17 cellular contexts compared by ENCODE assay signal in the genomic region with DNA sequence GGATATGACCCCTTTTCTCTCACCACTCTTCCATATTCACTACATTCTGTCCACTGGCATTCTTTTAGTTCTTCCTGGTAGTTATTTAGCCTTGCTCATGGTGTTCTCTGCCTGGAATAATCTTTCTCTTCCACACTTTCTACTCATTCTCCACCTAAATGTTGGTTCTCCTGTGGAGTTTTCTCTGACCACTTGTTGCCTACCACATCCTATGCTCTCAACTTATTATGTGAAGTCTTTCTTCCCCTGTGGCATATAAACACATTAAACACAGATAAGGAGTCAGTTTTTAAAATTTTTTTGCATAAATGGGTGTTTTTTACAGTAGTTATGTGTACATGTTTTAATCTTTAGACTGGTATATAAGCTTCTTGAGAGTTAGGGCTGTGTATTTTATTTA. TPM values are rescaled to one million over a fixed set of nuclear protein-coding genes. Genes with fewer than 3 reads are reported as not detected.
DNase-seq lines count a peak whose midpoint lies in the region; ATAC-seq and TF ChIP-seq lines count a peak whose summit lies in the region.
"Had no signal": no experiment of that assay in that cellular context is flagged by ENCODE, and none has a peak within 500 bp of the region (broad histone marks: within the 10 kb centered on the region; RNA-seq: fewer than 3 reads in every experiment).

No MANE protein-coding gene starts in this region.

- H3K27me3 ChIP-seq in mammary epithelial cell (ENCODE audit: insufficient read depth, low read length) = no peaks in the 10 kb centered on the region
- H3K27me3 ChIP-seq: testis, vagina had no signal

- intact Hi-C loops in mammary epithelial cell (cut with micrococcal nuclease) (loop anchor here (5.0 kb wide), 1 partner anchor 305 kb away; no protein-coding TSS in a partner anchor), MCF 10A (cut with micrococcal nuclease) (loop anchor here (10.0 kb wide), 1 partner anchor 458 kb away; no protein-coding TSS in a partner anchor)

- H3K4me1 ChIP-seq in mammary epithelial cell (ENCODE audit: insufficient read depth, low read length) = peaks cover 14% of the 10 kb centered on the region

- H3K36me3 Mint-ChIP-seq in MCF 10A (ENCODE audit: insufficient read depth, unreplicated experiment) (peaks cover 12% of the 10 kb centered on the region), T-cell (no peaks in the 10 kb centered on the region), memory B cell (no peaks in the 10 kb centered on the region)
- H3K36me3 Mint-ChIP-seq in stimulated activated effector memory CD8-positive, alpha-beta T cell treated with anti-CD3 and anti-CD28 coated beads, Interleukin-12 subunit alpha, Interleukin-12 subunit beta, amount 100 ng/mL, for 72 hours = peaks cover 27% of the 10 kb centered on the region

- H3K36me3 ChIP-seq in mammary epithelial cell (ENCODE audit: insufficient read depth, low read length) = no peaks in the 10 kb centered on the region
- H3K36me3 ChIP-seq: vagina had no signal

- H3K4me2 ChIP-seq in mammary epithelial cell (ENCODE audit: insufficient read depth, low read depth, low read length) = no peak overlapping the region
- H3K4me2 ChIP-seq: GM23338 had no signal

- H3K27me3 Mint-ChIP-seq in MCF 10A (ENCODE audit: insufficient read depth, unreplicated experiment) (no peaks in the 10 kb centered on the region), T-cell (no peaks in the 10 kb centered on the region), memory B cell (no peaks in the 10 kb centered on the region)

- DNase-seq in mammary epithelial cell (no peak), MCF 10A (ENCODE audit: unreplicated experiment) (no peak), T-cell (no peak), memory B cell (ENCODE audit: low spot score in 2 of 2) (no peak), RKO (ENCODE audit: low spot score) (no peak)
- no peak for DNase-seq in stimulated activated effector memory CD8-positive, alpha-beta T cell treated with anti-CD3 and anti-CD28 coated beads, Interleukin-12 subunit alpha, Interleukin-12 subunit beta, amount 100 ng/mL, for 72 hours (ENCODE audit: low spot score in 2 of 2)
- no peak for DNase-seq in stimulated activated CD4-positive, alpha-beta T cell treated with anti-CD3 and anti-CD28 coated beads, Interleukin-2, amount 100 ng/mL, for 48 hours
- DNase-seq in stimulated activated CD4-positive, alpha-beta T cell treated with anti-CD3 and anti-CD28 coated beads, Interleukin-15, amount 100 ng/mL, for 24 hours = no peak
- DNase-seq: cortex of kidney had no signal

- peaks cover 34% of the 10 kb centered on the region for H3K4me1 Mint-ChIP-seq in MCF 10A (ENCODE audit: insufficient read depth, unreplicated experiment)
- H3K4me1 Mint-ChIP-seq in T-cell = peaks cover 25 to 40% (median 38%) of the 10 kb centered on the region in 3 donors
- H3K4me1 Mint-ChIP-seq in memory B cell = peaks cover 35% of the 10 kb centered on the region
- peaks cover 44% of the 10 kb centered on the region for H3K4me1 Mint-ChIP-seq in stimulated activated effector memory CD8-positive, alpha-beta T cell treated with anti-CD3 and anti-CD28 coated beads, Interleukin-12 subunit alpha, Interleukin-12 subunit beta, amount 100 ng/mL, for 72 hours

- dilution Hi-C loops in mammary epithelial cell (cut with HindIII; ENCODE audit: low sequenced_read_pairs) = no loop called here

- H3K4me3 Mint-ChIP-seq in MCF 10A (ENCODE audit: unreplicated experiment) (no peak overlapping the region), T-cell (peak overlapping the region in 1 of 3 donors; percentile 14), memory B cell (no peak overlapping the region)
- no peak overlapping the region for H3K4me3 Mint-ChIP-seq in stimulated activated effector memory CD8-positive, alpha-beta T cell treated with anti-CD3 and anti-CD28 coated beads, Interleukin-12 subunit alpha, Interleukin-12 subunit beta, amount 100 ng/mL, for 72 hours

- no peak overlapping the region for H3K27ac Mint-ChIP-seq in MCF 10A (ENCODE audit: low read depth, unreplicated experiment)
- peak overlapping the region; percentile 41 to 56 for H3K27ac Mint-ChIP-seq in T-cell
- H3K27ac Mint-ChIP-seq in memory B cell = peak overlapping the region; percentile 70
- H3K27ac Mint-ChIP-seq in stimulated activated effector memory CD8-positive, alpha-beta T cell treated with anti-CD3 and anti-CD28 coated beads, Interleukin-12 subunit alpha, Interleukin-12 subunit beta, amount 100 ng/mL, for 72 hours = peak overlapping the region; percentile 84

- BruUV-seq in mammary epithelial cell (replicated peaks; lab: Mats Ljungman, UMichigan) = no TSS peak
- BruUV-seq in MCF 10A (replicated peaks; lab: Mats Ljungman, UMichigan) = no TSS peak

- no peak overlapping the region for H3K27ac ChIP-seq in mammary epithelial cell (ENCODE audit: insufficient read depth, low read depth, low read length)
- H3K27ac ChIP-seq: skin epidermis, testis, vagina had no signal

- POLR2A ChIA-PET in MCF 10A (lab: Yijun Ruan, JAX) = interaction anchor here (0.6 to 7.9 kb wide), 5 partner anchors 29 to 298 kb away, joined by 3 to 140 read pairs (median 5); partner anchors contain the start of genes ESYT1, RNF41, RPL41 and ZC3H10
- POLR2A ChIA-PET in T-cell (lab: Charles Lee) = no interaction called here

- no peaks in the 10 kb centered on the region for H3K9me3 ChIP-seq in mammary epithelial cell (replicated peaks; ENCODE audit: insufficient read depth, low read length)
- H3K9me3 ChIP-seq: mucosa of descending colon, testis, vagina had no signal

- no peak for ATAC-seq in T-cell (replicated peaks in 1 of 4)
- ATAC-seq in memory B cell (ENCODE audit: low read depth) = no peak
- no peak for ATAC-seq in stimulated activated effector memory CD8-positive, alpha-beta T cell treated with anti-CD3 and anti-CD28 coated beads, Interleukin-12 subunit alpha, Interleukin-12 subunit beta, amount 100 ng/mL, for 72 hours
- ATAC-seq: GM23338 had no signal

- in situ Hi-C loops in mammary epithelial cell (cut with MboI; ENCODE audit: low sequenced_read_pairs in 2 of 2) = no loop called here

- no peak overlapping the region for H3K4me3 ChIP-seq in mammary epithelial cell (replicated peaks in 1 of 3; ENCODE audit: insufficient read depth in 1 of 3, low read depth in 2 of 3, low read length in 3 of 3)
- H3K4me3 ChIP-seq: GM12878, GM23338, mucosa of descending colon, skin epidermis, testis, vagina had no signal

- no peak for TF ChIP-seq CTCF in mammary epithelial cell (conservative IDR thresholded peaks at IDR 0.05 in 1 of 2, IDR thresholded peaks at IDR 0.05 in 1 of 2; ENCODE audit: extremely low read depth in 1 of 2, insufficient read depth in 1 of 2, low read depth in 1 of 2, low read length in 2 of 2)
- no peak for TF ChIP-seq CTCF in MCF 10A (IDR thresholded peaks at IDR 0.05; ENCODE audit: unreplicated experiment)

- peaks cover 17% of the 10 kb centered on the region for H3K79me2 ChIP-seq in mammary epithelial cell (ENCODE audit: insufficient read depth, low read length)

- H3K9me3 Mint-ChIP-seq in MCF 10A (ENCODE audit: unreplicated experiment) (no peaks in the 10 kb centered on the region), T-cell (no peaks in the 10 kb centered on the region), memory B cell (no peaks in the 10 kb centered on the region)
- no peaks in the 10 kb centered on the region for H3K9me3 Mint-ChIP-seq in stimulated activated effector memory CD8-positive, alpha-beta T cell treated with anti-CD3 and anti-CD28 coated beads, Interleukin-12 subunit alpha, Interleukin-12 subunit beta, amount 100 ng/mL, for 72 hours

- CTCF ChIA-PET in mammary epithelial cell (lab: Charles Lee; ENCODE audit: low non-redundant PET) = no interaction called here
- CTCF ChIA-PET in MCF 10A (lab: Yijun Ruan, JAX) = interaction anchor here (0.6 to 6.6 kb wide), 18 partner anchors 10 to 258 kb away, joined by 3 to 83 read pairs (median 3); partner anchors contain the start of gene RNF41
- CTCF ChIA-PET in T-cell (lab: Charles Lee) = interaction anchor here (0.5 to 1.9 kb wide), 8 partner anchors 30 to 74 kb away, joined by 3 to 6 read pairs (median 4); partner anchors contain the start of genes ZC3H10 (in 2 of the 2), ANKRD52 (in 1 of the 2) and RNF41 (in 1 of the 2)

- H3K9ac ChIP-seq in mammary epithelial cell (ENCODE audit: insufficient read depth, low read length) = no peak overlapping the region

- H2AFZ ChIP-seq in mammary epithelial cell (ENCODE audit: low read depth, low read length) = peak overlapping the region; percentile 20

- no peaks in the 10 kb centered on the region for H4K20me1 ChIP-seq in mammary epithelial cell (ENCODE audit: insufficient read depth, low read length)

RNA-seq across cellular contexts. Expression of gene SMARCC2, which starts 3.3 kb away (rescaled TPM):
- total RNA-seq in mammary epithelial cell = 10 to 100 TPM; 28.7 to 61.6 TPM
- polyA plus RNA-seq in mammary epithelial cell = 31.7 TPM
- polyA minus RNA-seq in mammary epithelial cell = 88.2 TPM
- 52.1 and 57.0 TPM in 2 replicates for total RNA-seq in MCF 10A (2022)
- 100 to 1,000 TPM; 135 to 160 (median 159) TPM for total RNA-seq in T-cell

RNA-seq across cellular contexts. Expression of gene RNF41, which starts 29.1 kb away (rescaled TPM):
- total RNA-seq in mammary epithelial cell = 100 to 1,000 TPM in 1 of 2 donors, 10 to 100 TPM in 1; 66.8 to 151 TPM
- 51.7 TPM for polyA plus RNA-seq in mammary epithelial cell
- polyA minus RNA-seq in mammary epithelial cell = 115 TPM
- 92.1 and 108 TPM in 2 replicates for total RNA-seq in MCF 10A (2022)
- 10 to 100 TPM; 26.3 to 43.1 (median 39.4) TPM for total RNA-seq in T-cell

RNA-seq across cellular contexts. Expression of gene NABP2, which starts 31.6 kb away (rescaled TPM):
- total RNA-seq in mammary epithelial cell (10 to 100 TPM; 18.3 to 37.5 TPM), MCF 10A (2022) (53.3 and 56.2 TPM in 2 replicates), T-cell (10 to 100 TPM; 11.8 to 19.1 (median 14.0) TPM)
- polyA plus RNA-seq in mammary epithelial cell = 61.2 TPM
- polyA minus RNA-seq in mammary epithelial cell = 25.3 TPM

RNA-seq across cellular contexts. Expression of gene MYL6, which starts 34.4 kb away (rescaled TPM):
- total RNA-seq in mammary epithelial cell (1,000 to 10,000 TPM in 1 of 2 donors, 100 to 1,000 TPM in 1; 732 to 1,042 TPM), MCF 10A (2022) (716 and 997 TPM in 2 replicates), T-cell (100 to 1,000 TPM; 506 to 663 (median 569) TPM)
- polyA plus RNA-seq in mammary epithelial cell = 3,180 TPM
- polyA minus RNA-seq in mammary epithelial cell = 913 TPM

RNA-seq across cellular contexts. Expression of gene SLC39A5, which starts 37.3 kb away (rescaled TPM):
- total RNA-seq in mammary epithelial cell (under 1 TPM in 1 of 2 donors, not detected in 1; 0.45 TPM), MCF 10A (2022) (not detected in 2 replicates), T-cell (1 to 10 TPM in 1 of 5 donors, under 1 TPM in 2, not detected in 2; 0.57 to 1.4 (median 0.58) TPM)
- not detected for polyA plus RNA-seq in mammary epithelial cell
- polyA minus RNA-seq in mammary epithelial cell = not detected
- total RNA-seq: A673, vagina had no signal
- polyA plus RNA-seq: BJ had no signal
